22 cellular contexts compared by ENCODE assay signal in genomic region chr9:376115-376514, GRCh38.
"Had no signal": no experiment of that assay in that cellular context is flagged by ENCODE, and none has a peak within 500 bp of the region (broad histone marks: within the 10 kb centered on the region; RNA-seq: fewer than 3 reads in every experiment).

No MANE protein-coding gene starts in this region.

- H3K4me3 ChIP-seq: left ventricle myocardium inferior, mucosa of descending colon, ovary, right atrium auricular region, right lobe of liver, skin epidermis, spleen, suprapubic skin, thoracic aorta, tibial artery, vagina had no signal

- ATAC-seq: left cardiac atrium; mucosa of descending colon; naive thymus-derived CD4-positive, alpha-beta T cell; natural killer cell treated with Interleukin-12 subunit alpha and Interleukin-12 subunit beta and Interleukin-15 and Interleukin-18, amount 100 ng/mL, for 72 hours; right lobe of liver; stimulated activated effector memory CD8-positive, alpha-beta T cell treated with anti-CD3 and anti-CD28 coated beads, Interleukin-12 subunit alpha, Interleukin-12 subunit beta, amount 100 ng/mL, for 72 hours had no signal

- H3K27ac ChIP-seq: left ventricle myocardium inferior, ovary, right atrium auricular region, right lobe of liver, skin epidermis, spleen, suprapubic skin, thoracic aorta, tibial artery, vagina had no signal

- H3K9me3 ChIP-seq: left ventricle myocardium inferior, mucosa of descending colon, ovary, right atrium auricular region, right lobe of liver, spleen, suprapubic skin, thoracic aorta, tibial artery, vagina had no signal

- H3K4me1 ChIP-seq: right lobe of liver, spleen, suprapubic skin, vagina had no signal

- H3K36me3 ChIP-seq: left ventricle myocardium inferior, ovary, right atrium auricular region, thoracic aorta had no signal

- H3K27me3 ChIP-seq: ovary, right atrium auricular region, spleen, suprapubic skin, vagina had no signal

- DNase-seq: hippocampal formation; kidney glomerular epithelial cell; left cardiac atrium; left ventricle myocardium inferior; midbrain; mucosa of descending colon; naive thymus-derived CD4-positive, alpha-beta T cell; ovary; right lobe of liver; spleen; stimulated activated CD4-positive, alpha-beta T cell treated with anti-CD3 and anti-CD28 coated beads, Interleukin-4, amount 100 ng/mL, for 24 hours; stimulated activated naive CD4-positive, alpha-beta T cell; tibial artery; trophoblast cell had no signal

- FAIRE-seq: keratinocyte had no signal
